ENCODE assay signal across 2 cellular contexts in the genomic region with DNA sequence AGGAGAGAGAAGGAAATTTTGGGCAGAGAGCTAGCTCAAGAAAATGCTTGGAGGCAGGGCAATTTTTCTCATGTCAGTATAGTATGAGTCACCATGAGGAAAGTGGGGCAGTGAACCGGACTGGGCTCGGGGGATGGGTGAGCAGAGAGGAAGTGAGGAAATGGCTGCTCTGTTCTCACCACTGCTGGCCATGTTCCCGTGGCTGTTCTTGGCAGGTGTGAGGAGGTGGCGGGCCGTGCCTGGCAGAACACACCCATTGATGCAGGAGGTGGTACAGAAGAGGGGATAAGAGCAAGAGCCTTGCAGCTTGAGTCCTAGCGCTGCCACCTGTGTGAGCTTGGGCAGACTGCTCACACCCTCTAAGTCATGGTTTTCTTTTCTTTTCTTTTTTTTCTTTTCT.
A peak's percentile ranks its signal among the peaks of the same experiment; 100 is the strongest.
TF ChIP-seq lines count a peak whose summit lies in the region.

No MANE protein-coding gene starts in this region.

TF ChIP-seq in HCT116, 20 proteins besides CTCF, POLR2A, EP300 and RAD21 (continued from another document):
- TF ChIP-seq, protein P1, sequence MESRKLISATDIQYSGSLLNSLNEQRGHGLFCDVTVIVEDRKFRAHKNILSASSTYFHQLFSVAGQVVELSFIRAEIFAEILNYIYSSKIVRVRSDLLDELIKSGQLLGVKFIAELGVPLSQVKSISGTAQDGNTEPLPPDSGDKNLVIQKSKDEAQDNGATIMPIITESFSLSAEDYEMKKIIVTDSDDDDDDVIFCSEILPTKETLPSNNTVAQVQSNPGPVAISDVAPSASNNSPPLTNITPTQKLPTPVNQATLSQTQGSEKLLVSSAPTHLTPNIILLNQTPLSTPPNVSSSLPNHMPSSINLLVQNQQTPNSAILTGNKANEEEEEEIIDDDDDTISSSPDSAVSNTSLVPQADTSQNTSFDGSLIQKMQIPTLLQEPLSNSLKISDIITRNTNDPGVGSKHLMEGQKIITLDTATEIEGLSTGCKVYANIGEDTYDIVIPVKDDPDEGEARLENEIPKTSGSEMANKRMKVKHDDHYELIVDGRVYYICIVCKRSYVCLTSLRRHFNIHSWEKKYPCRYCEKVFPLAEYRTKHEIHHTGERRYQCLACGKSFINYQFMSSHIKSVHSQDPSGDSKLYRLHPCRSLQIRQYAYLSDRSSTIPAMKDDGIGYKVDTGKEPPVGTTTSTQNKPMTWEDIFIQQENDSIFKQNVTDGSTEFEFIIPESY (IDR thresholded peaks at IDR 0.05; ENCODE audit: extremely low read depth, insufficient replicate concordance, low read length), result no peak
- TF ChIP-seq TCF7L2 (IDR thresholded peaks at IDR 0.05; ENCODE audit: borderline replicate concordance, extremely low read depth, insufficient read depth, insufficient read length) (no peak), CEBPB (IDR thresholded peaks at IDR 0.05; ENCODE audit: low read depth) (no peak), EZH2phosphoT487 (IDR thresholded peaks at IDR 0.05; ENCODE audit: borderline replicate concordance) (no peak), ELF1 (IDR thresholded peaks at IDR 0.05; ENCODE audit: borderline replicate concordance, low read depth) (no peak), SIN3A (IDR thresholded peaks at IDR 0.05; ENCODE audit: low read depth) (no peak), POLR2AphosphoS5 (IDR thresholded peaks at IDR 0.05; ENCODE audit: low read depth, low read length) (peak; percentile 34; the same call in 1 of the 2 replicates), SP1 (IDR thresholded peaks at IDR 0.05; ENCODE audit: low read depth) (no peak), EGR1 (IDR thresholded peaks at IDR 0.05; ENCODE audit: low read depth) (no peak), EZH2 (IDR thresholded peaks at IDR 0.05) (no peak), ZFX (IDR thresholded peaks at IDR 0.05) (no peak), ZNF274 (IDR thresholded peaks at IDR 0.05; ENCODE audit: low read depth, low read length) (no peak), SRF (IDR thresholded peaks at IDR 0.05; ENCODE audit: low read depth) (no peak), FOSL1 (IDR thresholded peaks at IDR 0.05; ENCODE audit: low read depth) (peak; percentile 58; the same call in 1 of the 2 replicates), YY1 (IDR thresholded peaks at IDR 0.05; ENCODE audit: extremely low read depth, insufficient replicate concordance, low read depth, low read length) (peak; percentile 46)
- TF ChIP-seq, protein P2, sequence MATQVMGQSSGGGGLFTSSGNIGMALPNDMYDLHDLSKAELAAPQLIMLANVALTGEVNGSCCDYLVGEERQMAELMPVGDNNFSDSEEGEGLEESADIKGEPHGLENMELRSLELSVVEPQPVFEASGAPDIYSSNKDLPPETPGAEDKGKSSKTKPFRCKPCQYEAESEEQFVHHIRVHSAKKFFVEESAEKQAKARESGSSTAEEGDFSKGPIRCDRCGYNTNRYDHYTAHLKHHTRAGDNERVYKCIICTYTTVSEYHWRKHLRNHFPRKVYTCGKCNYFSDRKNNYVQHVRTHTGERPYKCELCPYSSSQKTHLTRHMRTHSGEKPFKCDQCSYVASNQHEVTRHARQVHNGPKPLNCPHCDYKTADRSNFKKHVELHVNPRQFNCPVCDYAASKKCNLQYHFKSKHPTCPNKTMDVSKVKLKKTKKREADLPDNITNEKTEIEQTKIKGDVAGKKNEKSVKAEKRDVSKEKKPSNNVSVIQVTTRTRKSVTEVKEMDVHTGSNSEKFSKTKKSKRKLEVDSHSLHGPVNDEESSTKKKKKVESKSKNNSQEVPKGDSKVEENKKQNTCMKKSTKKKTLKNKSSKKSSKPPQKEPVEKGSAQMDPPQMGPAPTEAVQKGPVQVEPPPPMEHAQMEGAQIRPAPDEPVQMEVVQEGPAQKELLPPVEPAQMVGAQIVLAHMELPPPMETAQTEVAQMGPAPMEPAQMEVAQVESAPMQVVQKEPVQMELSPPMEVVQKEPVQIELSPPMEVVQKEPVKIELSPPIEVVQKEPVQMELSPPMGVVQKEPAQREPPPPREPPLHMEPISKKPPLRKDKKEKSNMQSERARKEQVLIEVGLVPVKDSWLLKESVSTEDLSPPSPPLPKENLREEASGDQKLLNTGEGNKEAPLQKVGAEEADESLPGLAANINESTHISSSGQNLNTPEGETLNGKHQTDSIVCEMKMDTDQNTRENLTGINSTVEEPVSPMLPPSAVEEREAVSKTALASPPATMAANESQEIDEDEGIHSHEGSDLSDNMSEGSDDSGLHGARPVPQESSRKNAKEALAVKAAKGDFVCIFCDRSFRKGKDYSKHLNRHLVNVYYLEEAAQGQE (IDR thresholded peaks at IDR 0.05; ENCODE audit: low read depth), result no peak
- TF ChIP-seq, protein P3, sequence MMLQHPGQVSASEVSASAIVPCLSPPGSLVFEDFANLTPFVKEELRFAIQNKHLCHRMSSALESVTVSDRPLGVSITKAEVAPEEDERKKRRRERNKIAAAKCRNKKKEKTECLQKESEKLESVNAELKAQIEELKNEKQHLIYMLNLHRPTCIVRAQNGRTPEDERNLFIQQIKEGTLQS (IDR thresholded peaks at IDR 0.05), result no peak
- TF ChIP-seq, protein P4, sequence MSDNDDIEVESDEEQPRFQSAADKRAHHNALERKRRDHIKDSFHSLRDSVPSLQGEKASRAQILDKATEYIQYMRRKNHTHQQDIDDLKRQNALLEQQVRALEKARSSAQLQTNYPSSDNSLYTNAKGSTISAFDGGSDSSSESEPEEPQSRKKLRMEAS (IDR thresholded peaks at IDR 0.05), result no peak
TF ChIP-seq in HCT116: peak in this region for 5.

TF ChIP-seq in H1, 55 proteins besides CTCF, POLR2A, EP300 and RAD21 (continued from another document):
- TF ChIP-seq CREB1 (IDR thresholded peaks at IDR 0.05), result no peak
- TF ChIP-seq RNF2 (IDR thresholded peaks at IDR 0.05; ENCODE audit: borderline replicate concordance, low read depth, low read length, missing control alignments, poor library complexity, severe bottlenecking), result no peak
TF ChIP-seq in H1: peak in this region for 0.
